ENCODE assay signal across 20 cellular contexts in genomic region chr3:157405457-157405856, GRCh38. TPM values are rescaled to one million over a fixed set of nuclear protein-coding genes. Genes with fewer than 3 reads are reported as not detected.
A peak's percentile ranks its signal among the peaks of the same experiment; 100 is the strongest.
DNase-seq lines count a peak whose midpoint lies in the region; ATAC-seq, FAIRE-seq and TF ChIP-seq lines count a peak whose summit lies in the region.
"Had no signal": no experiment of that assay in that cellular context is flagged by ENCODE, and none has a peak within 500 bp of the region (broad histone marks: within the 10 kb centered on the region; RNA-seq: fewer than 3 reads in every experiment).

No MANE protein-coding gene starts in this region.

- no peak overlapping the region for H4K8ac ChIP-seq in H1 (ENCODE audit: extremely low read depth, insufficient read depth, low read length)

- no peak for ATAC-seq in upper lobe of right lung
- ATAC-seq: activated naive CD8-positive, alpha-beta T cell treated with anti-CD3 and anti-CD28 coated beads, Interleukin-2, amount 50 U/mL, for 24 hours; HCT116; heart left ventricle had no signal

- H2AFZ ChIP-seq in H1 (ENCODE audit: low read length) (no peak overlapping the region), osteoblast (ENCODE audit: low read length) (no peak overlapping the region)

- 91% methylated on average over 2 of the region's 2 CpGs; no CpG with 5 or more reads in 1 of the 2 experiments for WGBS in H1 (ENCODE audit: extremely low coverage in 1 of 2, insufficient coverage in 1 of 2, insufficient read length in 1 of 2, insufficient replicate concordance in 2 of 2, low coverage in 1 of 2, low lambda C conversion rate in 2 of 2, missing lambda C conversion rate in 1 of 2), 2 experiments

- H3K9ac ChIP-seq in H1 (replicated peaks in 1 of 4; ENCODE audit: extremely low read depth in 1 of 4, low read depth in 3 of 4, low read length in 3 of 4), result no peak overlapping the region

- no peaks in the 10 kb centered on the region for H3K79me2 ChIP-seq in H1 (ENCODE audit: control insufficient read depth in 1 of 2, insufficient read depth in 2 of 2, low read length in 2 of 2)
- H3K79me2 ChIP-seq in osteoblast (ENCODE audit: insufficient read depth, low read length), result no peaks in the 10 kb centered on the region

- TF ChIP-seq CTCF in H1 (IDR thresholded peaks at IDR 0.05; ENCODE audit: control extremely low read depth in 1 of 3, insufficient read depth in 1 of 3, low read depth in 1 of 3, low read length in 3 of 3) (no peak), osteoblast (IDR thresholded peaks at IDR 0.05; ENCODE audit: extremely low read depth, low read depth, low read length) (no peak), upper lobe of right lung (IDR thresholded peaks at IDR 0.05) (no peak)

- H3K18ac ChIP-seq in H1 (ENCODE audit: extremely low read depth, low read length), result peak overlapping the region; percentile 16; the same call in 1 of the 2 replicates

- H2BK120ac ChIP-seq in H1 (replicated peaks; ENCODE audit: low read depth, low read length), result no peak overlapping the region

- H3K4me1 ChIP-seq in H1 (replicated peaks in 1 of 4; ENCODE audit: control insufficient read depth in 3 of 4, insufficient read depth in 4 of 4, low read length in 3 of 4), result peaks cover 0 to 10% (median 0%) of the 10 kb centered on the region in 4 experiments; a peak in 2 of 7 replicates
- peaks cover 16% of the 10 kb centered on the region for H3K4me1 ChIP-seq in osteoblast (ENCODE audit: insufficient read depth, low read length)
- no peaks in the 10 kb centered on the region for H3K4me1 ChIP-seq in upper lobe of right lung
- H3K4me1 ChIP-seq: heart left ventricle had no signal

- no peak overlapping the region for H3K23ac ChIP-seq in H1 (ENCODE audit: insufficient read length)

- TF ChIP-seq POLR2A in H1 (IDR thresholded peaks at IDR 0.05; ENCODE audit: control extremely low read depth in 1 of 2, low read depth in 2 of 2, low read length in 2 of 2), result no peak

- H3K56ac ChIP-seq in H1 (replicated peaks; ENCODE audit: insufficient read length, low read depth, low read length), result no peak overlapping the region

- DNase-seq in EH (ENCODE audit: low read depth), result peak; percentile 70
- peak; percentile 3 for DNase-seq in OCI-M1 (lab: John Stamatoyannopoulos, UW)
- DNase-seq in H1 (ENCODE audit: low read depth in 1 of 2, low spot score in 2 of 2), result no peak
- no peak for DNase-seq in osteoblast (ENCODE audit: insufficient read length, low spot score, missing footprints)
- no peak for DNase-seq in SIG-M5 treated with dmso at 0.1 percent for 504 hours (lab: John Stamatoyannopoulos, UW; ENCODE audit: unreplicated experiment)
- no peak for DNase-seq in COR-L47 (lab: John Stamatoyannopoulos, UW)
- DNase-seq in activated naive CD4-positive, alpha-beta T cell treated with Interleukin-2 at 50 U/mL for 16 hours, result no peak
- DNase-seq in upper lobe of right lung, result no peak
- DNase-seq: activated B cell treated with CpG ODN at 0.5 μM for 24 hours; activated naive CD8-positive, alpha-beta T cell treated with anti-CD3 and anti-CD28 coated beads, Interleukin-2, amount 50 U/mL, for 24 hours; AML-193; heart left ventricle; islet precursor cell; mesendoderm; NCI-H2029 treated with DMSO at 0.1 percent for 48 hours; NCI-H748 treated with DMSO at 0.1 percent for 48 hours had no signal

- intact Hi-C loops in upper lobe of right lung (cut with DNase I), result no loop called here

- H3K9me3 ChIP-seq in H1 (ENCODE audit: insufficient read depth in 2 of 2, low read depth in 1 of 2, low read length in 1 of 2) (no peaks in the 10 kb centered on the region), osteoblast (ENCODE audit: low read depth, low read length) (no peaks in the 10 kb centered on the region), upper lobe of right lung (no peaks in the 10 kb centered on the region)
- H3K9me3 ChIP-seq: heart left ventricle had no signal

- no peak overlapping the region for H3K4ac ChIP-seq in H1 (replicated peaks; ENCODE audit: insufficient read length, low read depth, low read length)

- FAIRE-seq in H1 (lab: Jason Lieb, UNC), result no peak
- FAIRE-seq: D721Med had no signal

- TF ChIP-seq RAD21 in H1 (IDR thresholded peaks at IDR 0.05 in 1 of 2, conservative IDR thresholded peaks at IDR 0.05 in 1 of 2; ENCODE audit: low read depth in 2 of 2, low read length in 2 of 2), result no peak

- no peak overlapping the region for H2BK5ac ChIP-seq in H1 (ENCODE audit: low read depth, low read length)

- H2BK15ac ChIP-seq in H1 (ENCODE audit: low read length), result no peak overlapping the region

- no peak overlapping the region for H4K91ac ChIP-seq in H1 (replicated peaks; ENCODE audit: insufficient read length, low read length)

- no peaks in the 10 kb centered on the region for H4K20me1 ChIP-seq in H1 (replicated peaks in 1 of 2; ENCODE audit: control insufficient read depth in 1 of 2, insufficient read depth in 2 of 2, low read length in 2 of 2)
- H4K20me1 ChIP-seq in osteoblast (ENCODE audit: insufficient read depth, low read length), result no peaks in the 10 kb centered on the region

- H4K5ac ChIP-seq in H1 (ENCODE audit: insufficient read length, low read depth, low read length), result no peak overlapping the region

- H2AK5ac ChIP-seq in H1 (ENCODE audit: low read depth, low read length), result no peak overlapping the region

- CTCF ChIA-PET in H1 (lab: Charles Lee; ENCODE audit: partially characterized antibody), result interaction anchor here (0.8 to 1.1 kb wide), 2 partner anchors 10 to 87 kb away, joined by 3 read pairs; no protein-coding TSS in a partner anchor

- H3K27ac ChIP-seq in H1 (ENCODE audit: low read depth, low read length) (no peak overlapping the region), osteoblast (ENCODE audit: low read depth, low read length) (no peak overlapping the region), upper lobe of right lung (no peak overlapping the region)
- H3K27ac ChIP-seq: heart left ventricle, RWPE1 had no signal

- no peak for TF ChIP-seq EP300 in H1 (IDR thresholded peaks at IDR 0.05; ENCODE audit: borderline replicate concordance in 1 of 2, low read depth in 2 of 2, low read length in 2 of 2)

- no peaks in the 10 kb centered on the region for H3K79me1 ChIP-seq in H1 (ENCODE audit: low read depth, low read length)

- no peak overlapping the region for H3K14ac ChIP-seq in H1 (ENCODE audit: insufficient read length)

- no peak overlapping the region for H3K4me3 ChIP-seq in H1 (ENCODE audit: extremely low read depth in 1 of 4, insufficient read depth in 2 of 4, low read depth in 3 of 4, low read length in 4 of 4)
- H3K4me3 ChIP-seq in osteoblast (ENCODE audit: insufficient read depth, low read length), result no peak overlapping the region
- no peak overlapping the region for H3K4me3 ChIP-seq in upper lobe of right lung
- H3K4me3 ChIP-seq: heart left ventricle had no signal

- POLR2A ChIA-PET in H1 (lab: Charles Lee; ENCODE audit: partially characterized antibody), result no interaction called here

- no peaks in the 10 kb centered on the region for H3K27me3 ChIP-seq in H1 (replicated peaks in 1 of 4; ENCODE audit: control insufficient read depth in 3 of 4, extremely low read depth in 1 of 4, insufficient read depth in 3 of 4, low read length in 3 of 4)
- no peaks in the 10 kb centered on the region for H3K27me3 ChIP-seq in osteoblast (ENCODE audit: insufficient read depth, low read length)
- H3K27me3 ChIP-seq in upper lobe of right lung, result no peaks in the 10 kb centered on the region

- H2BK20ac ChIP-seq in H1 (ENCODE audit: low read length), result no peak overlapping the region

- no peaks in the 10 kb centered on the region for H3K36me3 ChIP-seq in H1 (ENCODE audit: control insufficient read depth in 2 of 4, insufficient read depth in 4 of 4, low read length in 3 of 4)
- H3K36me3 ChIP-seq in osteoblast (ENCODE audit: insufficient read depth, low read length), result no peaks in the 10 kb centered on the region
- no peaks in the 10 kb centered on the region for H3K36me3 ChIP-seq in upper lobe of right lung
- H3K36me3 ChIP-seq: heart left ventricle had no signal

- no peaks in the 10 kb centered on the region for H3K23me2 ChIP-seq in H1 (ENCODE audit: low read depth, low read length)

- no peak overlapping the region for H2BK12ac ChIP-seq in H1 (ENCODE audit: low read depth, low read length)

- H3K4me2 ChIP-seq in H1 (ENCODE audit: insufficient read depth in 1 of 2, low read depth in 2 of 2, low read length in 2 of 2) (no peak overlapping the region), osteoblast (ENCODE audit: insufficient read depth, low read length) (peak overlapping the region; percentile 3)

TF ChIP-seq in H1, 55 proteins besides CTCF, POLR2A, EP300 and RAD21 (continues in another document):
- TF ChIP-seq GABPA (IDR thresholded peaks at IDR 0.05; ENCODE audit: borderline replicate concordance, insufficient read depth, low read length) (no peak), SP2 (IDR thresholded peaks at IDR 0.05; ENCODE audit: low read length) (no peak), SRF (IDR thresholded peaks at IDR 0.05; ENCODE audit: low read depth, low read length) (no peak), ATF3 (IDR thresholded peaks at IDR 0.05; ENCODE audit: insufficient read depth, low read depth, low read length) (no peak), NRF1 (IDR thresholded peaks at IDR 0.05; ENCODE audit: low read depth, low read length) (no peak), SP1 (IDR thresholded peaks at IDR 0.05; ENCODE audit: low read depth, low read length) (no peak), POU5F1 (IDR thresholded peaks at IDR 0.05; ENCODE audit: low read depth, low read length) (no peak), RBBP5 (IDR thresholded peaks at IDR 0.05; ENCODE audit: borderline replicate concordance, low read depth, low read length) (no peak), EGR1 (IDR thresholded peaks at IDR 0.05; ENCODE audit: borderline replicate concordance, low read depth, low read length) (no peak), CTBP2 (IDR thresholded peaks at IDR 0.05; ENCODE audit: borderline replicate concordance, insufficient read depth, insufficient read length, low read length) (no peak), KDM1A (IDR thresholded peaks at IDR 0.05; ENCODE audit: borderline replicate concordance, low read length) (no peak), TBP (IDR thresholded peaks at IDR 0.05; ENCODE audit: low read depth, low read length) (no peak)

RNA-seq across cellular contexts. Expression of gene PTX3, which starts 31.2 kb away (rescaled TPM):
- 1.2 and 1.4 TPM in 2 replicates for total RNA-seq in H1 (2021; fragmentation: NEBNext Ultra II Directional; extraction: Animal tissue kit (Norgen Biotek cat#: 25700))
- polyA plus RNA-seq in H1 (2011; rRNA removed), result 1.0 and 1.7 TPM in 2 replicates
- 1.5 TPM for polyA plus RNA-seq in H1 (2011; cell fraction: cytosol; rRNA removed)
- polyA plus RNA-seq in H1 (2011; cell fraction: nucleus; rRNA removed), result 1.3 TPM
- 2.2 to 3.4 TPM (median 2.7 TPM) in 4 replicates for polyA plus RNA-seq in H1 (2012, experiment 1 of 2)
- 0.47 TPM for polyA plus RNA-seq in H1 (2012, experiment 2 of 2)
- polyA plus RNA-seq in H1 (2013, experiment 1 of 2), result 1.4 TPM
- polyA plus RNA-seq in H1 (2013, experiment 2 of 2), result 1.4 TPM
- polyA minus RNA-seq in H1 (2011; rRNA and poly(A)+ RNA removed), result 0.57 and 2.3 TPM in 2 replicates
- polyA minus RNA-seq in H1 (2011; cell fraction: cytosol; rRNA and poly(A)+ RNA removed), result 0.73 TPM
- polyA minus RNA-seq in H1 (2011; cell fraction: nucleus; rRNA and poly(A)+ RNA removed), result 2.2 TPM
- total RNA-seq in osteoblast (537 and 689 TPM in 2 replicates), upper lobe of right lung (7.2 TPM)
- total RNA-seq: activated B cell treated with CpG ODN at 0.5 μM for 24 hours; T-helper 1 cell treated with Interleukin-12 subunit alpha and Interleukin-12 subunit beta and Interleukin-4 antibody, amounts not matched to agents 30 ng/mL and 1 ng/mL, for 36 hours had no signal

Comparison
In these comparisons a context has a peak if more than half of its experiments do, and no peak if none do; other contexts are left out.
1. DNase-seq: peak in EH (single experiment) and OCI-M1 (single experiment); none in H1 (0 of 2), osteoblast (single experiment), SIG-M5 treated with dmso at 0.1 percent for 504 hours (single experiment), COR-L47 (single experiment), activated naive CD4-positive, alpha-beta T cell treated with Interleukin-2 at 50 U/mL for 16 hours (single experiment) and upper lobe of right lung (single experiment).
2. RNA of gene PTX3, which starts 31.2 kb away (total RNA-seq): 537 to 689 TPM in osteoblast; 7.2 TPM in upper lobe of right lung (single experiment) and 1.2 to 1.4 TPM in H1; every median in the first group is over 10 times any median in the second.